8 cellular contexts compared by ENCODE assay signal in the genomic region with DNA sequence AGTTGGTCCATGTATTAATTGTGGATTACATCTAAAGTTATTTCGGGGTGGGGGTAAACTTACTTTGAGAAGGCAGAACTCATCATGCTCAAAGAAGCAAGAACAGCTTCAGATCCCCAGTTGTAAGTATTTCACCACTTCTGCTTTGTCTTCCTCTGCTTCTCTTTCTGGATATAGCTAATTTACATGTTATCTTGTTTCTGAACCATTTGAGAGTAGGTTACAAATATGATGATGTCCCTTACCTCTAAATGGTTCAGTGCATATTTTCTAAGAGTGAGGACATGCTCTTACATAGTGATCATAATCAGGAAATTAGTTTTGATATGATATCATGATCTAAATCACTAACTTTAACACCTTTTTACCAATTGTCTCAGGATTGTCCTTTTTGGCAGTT. TPM values are rescaled to one million over a fixed set of nuclear protein-coding genes. Genes with fewer than 3 reads are reported as not detected.
DNase-seq lines count a peak whose midpoint lies in the region; ATAC-seq and TF ChIP-seq lines count a peak whose summit lies in the region.

No MANE protein-coding gene starts in this region.

- H3K4me3 Mint-ChIP-seq in activated CD8-positive, alpha-beta memory T cell treated with anti-CD3 and anti-CD28 coated beads, Interleukin-2, amount 10 ng/mL, durations not matched to agents 7 days and 5 days = no peak overlapping the region

- no peak for TF ChIP-seq CTCF in GM12864 (IDR thresholded peaks at IDR 0.05; ENCODE audit: low read depth, low read length, missing control alignments)
- no peak for TF ChIP-seq CTCF in thyroid gland (IDR thresholded peaks at IDR 0.05)

- peak; percentile 64 for DNase-seq in GM12864 (ENCODE audit: low read depth)
- no peak for DNase-seq in NCI-H446 treated with DMSO at 0.1 percent for 48 hours (lab: John Stamatoyannopoulos, UW)
- no peak for DNase-seq in activated CD8-positive, alpha-beta memory T cell treated with anti-CD3 and anti-CD28 coated beads, Interleukin-2, amount 10 ng/mL, durations not matched to agents 7 days and 5 days
- no peak for DNase-seq in occipital lobe (lab: John Stamatoyannopoulos, UW)
- no peak for DNase-seq in thyroid gland

- no peaks in the 10 kb centered on the region for H3K9me3 Mint-ChIP-seq in activated CD8-positive, alpha-beta memory T cell treated with anti-CD3 and anti-CD28 coated beads, Interleukin-2, amount 10 ng/mL, durations not matched to agents 7 days and 5 days (ENCODE audit: low read depth)

- no peaks in the 10 kb centered on the region for H3K9me3 ChIP-seq in thyroid gland

- peaks cover 12% of the 10 kb centered on the region for H3K27me3 Mint-ChIP-seq in activated CD8-positive, alpha-beta memory T cell treated with anti-CD3 and anti-CD28 coated beads, Interleukin-2, amount 10 ng/mL, durations not matched to agents 7 days and 5 days

- H3K27me3 ChIP-seq in thyroid gland = no peaks in the 10 kb centered on the region

- H3K27ac ChIP-seq in thyroid gland = no peak overlapping the region

- H3K4me3 ChIP-seq in GM12864 (ENCODE audit: low read depth, low read length) = peak overlapping the region; percentile 13; the same call in 1 of the 2 replicates
- H3K4me3 ChIP-seq in thyroid gland (replicated peaks in 1 of 3) = no peak overlapping the region

- CTCF ChIA-PET in activated CD8-positive, alpha-beta memory T cell treated with anti-CD3 and anti-CD28 coated beads, Interleukin-2, amount 10 ng/mL, durations not matched to agents 7 days and 5 days (lab: Charles Lee) = no interaction called here

- 89 to 91% methylated on average over 1 of the region's 1 CpG for WGBS in thyroid gland, 2 donors

- no peak for TF ChIP-seq POLR2A in thyroid gland (IDR thresholded peaks at IDR 0.05)

- intact Hi-C loops in thyroid gland (cut with DNase I) = no loop called here

- H3K36me3 Mint-ChIP-seq in activated CD8-positive, alpha-beta memory T cell treated with anti-CD3 and anti-CD28 coated beads, Interleukin-2, amount 10 ng/mL, durations not matched to agents 7 days and 5 days = no peaks in the 10 kb centered on the region

- ATAC-seq in GM21381 (IDR thresholded peaks at IDR 0.05; ENCODE audit: unreplicated experiment) (peak; percentile 56), HG03354 (IDR thresholded peaks at IDR 0.05; ENCODE audit: poor library complexity, severe bottlenecking, unreplicated experiment) (peak; percentile 56), esophagus mucosa (peak; percentile 13)
- ATAC-seq in activated CD8-positive, alpha-beta memory T cell treated with anti-CD3 and anti-CD28 coated beads, Interleukin-2, amount 10 ng/mL, durations not matched to agents 7 days and 5 days = no peak

- peaks cover 0 to 24% of the 10 kb centered on the region in 2 donors for H3K4me1 ChIP-seq in thyroid gland

- H3K36me3 ChIP-seq in thyroid gland = no peaks in the 10 kb centered on the region

- no peaks in the 10 kb centered on the region for H3K4me1 Mint-ChIP-seq in activated CD8-positive, alpha-beta memory T cell treated with anti-CD3 and anti-CD28 coated beads, Interleukin-2, amount 10 ng/mL, durations not matched to agents 7 days and 5 days

- H3K27ac Mint-ChIP-seq in activated CD8-positive, alpha-beta memory T cell treated with anti-CD3 and anti-CD28 coated beads, Interleukin-2, amount 10 ng/mL, durations not matched to agents 7 days and 5 days = no peak overlapping the region

RNA-seq across cellular contexts. Expression of a gene that starts 11.9 kb away (rescaled TPM):
- total RNA-seq in esophagus mucosa (42.0 TPM), occipital lobe (381 TPM), thyroid gland (100 to 1,000 TPM in 2 of 4 donors, 10 to 100 TPM in 2; 67.4 to 103 (median 94.7) TPM)
- 10 to 100 TPM in 1 of 2 experiments, 1 to 10 TPM in 1; 5.7 to 15.7 TPM for total RNA-seq in activated CD8-positive, alpha-beta memory T cell treated with anti-CD3 and anti-CD28 coated beads, Interleukin-2, amount 10 ng/mL, durations not matched to agents 7 days and 5 days
